ENCODE assay signal across 10 cellular contexts in the genomic region with DNA sequence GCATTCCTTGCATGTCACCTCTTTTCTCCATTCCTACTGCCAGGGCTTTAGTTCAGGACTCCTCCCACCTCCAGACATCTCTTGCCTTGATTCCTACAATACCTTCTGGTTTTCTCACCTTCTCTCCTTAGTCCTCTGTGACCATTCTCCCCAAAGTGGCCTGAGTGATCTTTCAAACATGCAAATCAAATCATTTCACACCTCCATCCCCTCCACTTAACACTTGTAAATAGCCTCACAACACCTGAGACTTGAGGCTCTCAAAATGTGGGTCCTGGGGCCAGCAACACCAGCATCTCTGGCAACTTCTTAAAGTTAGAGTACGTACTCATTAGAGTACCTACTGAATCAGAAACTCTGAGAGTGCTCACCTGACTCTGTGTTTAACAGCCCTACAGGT.
"Had no signal": no experiment of that assay in that cellular context is flagged by ENCODE, and none has a peak within 500 bp of the region (broad histone marks: within the 10 kb centered on the region; RNA-seq: fewer than 3 reads in every experiment).

No MANE protein-coding gene starts in this region.

- FAIRE-seq: HepG2 had no signal

- H3K9me3 Mint-ChIP-seq: HFFc6, IgD-negative memory B cell had no signal

- H3K36me3 ChIP-seq: HAP-1 had no signal

- H3K4me3 Mint-ChIP-seq: HFFc6, IgD-negative memory B cell had no signal

- ATAC-seq: HCT116, HepG2 had no signal

- H3K27ac Mint-ChIP-seq: HFFc6, IgD-negative memory B cell had no signal

- H3K27ac ChIP-seq: GM23248, HL-60 had no signal

- H3K36me3 Mint-ChIP-seq: IgD-negative memory B cell had no signal

- H3K4me1 ChIP-seq: HAP-1 had no signal

- H3K4me3 ChIP-seq: GM23248, HAP-1 had no signal

- H3K9me3 ChIP-seq: HAP-1 had no signal

- DNase-seq: GM23248, GOT3, H7, HFFc6, KBM-7 had no signal
